9 cellular contexts compared by ENCODE assay signal in genomic region chr15:69593981-69594966, GRCh38.
A peak's percentile ranks its signal among the peaks of the same experiment; 100 is the strongest.
DNase-seq lines count a peak whose midpoint lies in the region; ATAC-seq and TF ChIP-seq lines count a peak whose summit lies in the region.
"Had no signal": no experiment of that assay in that cellular context is flagged by ENCODE, and none has a peak within 500 bp of the region (broad histone marks: within the 10 kb centered on the region; RNA-seq: fewer than 3 reads in every experiment).

No MANE protein-coding gene starts in this region.

- H3K9me3 Mint-ChIP-seq in chondrocyte (ENCODE audit: low read depth), result peaks cover 3% of the 10 kb centered on the region
- H3K9me3 Mint-ChIP-seq in nephron, result peaks cover 3% of the 10 kb centered on the region
- H3K9me3 Mint-ChIP-seq: neural crest cell had no signal

- H3K4me3 Mint-ChIP-seq in chondrocyte (ENCODE audit: unreplicated experiment) (peak overlapping the region; percentile 47), nephron (peak overlapping the region; percentile 22 to 47 (median 43))
- H3K4me3 Mint-ChIP-seq: neural crest cell had no signal

- TF ChIP-seq CTCF in chondrocyte (IDR thresholded peaks at IDR 0.05) (no peak), nephron (IDR thresholded peaks at IDR 0.05; ENCODE audit: unreplicated experiment in 3 of 3) (no peak)

- peaks cover 25% of the 10 kb centered on the region for H3K4me1 Mint-ChIP-seq in chondrocyte (ENCODE audit: low read depth)
- H3K4me1 Mint-ChIP-seq in nephron, result peaks cover 73% of the 10 kb centered on the region

- peak; percentile 100 for DNase-seq in DMS53 (lab: John Stamatoyannopoulos, UW)
- DNase-seq in NCI-H2196 (lab: John Stamatoyannopoulos, UW; ENCODE audit: unreplicated experiment), result peak; percentile 91
- DNase-seq in chondrocyte (ENCODE audit: low spot score), result no peak
- DNase-seq in T-helper 1 cell, result no peak
- no peak for DNase-seq in T-helper 2 cell

- no peaks in the 10 kb centered on the region for H3K36me3 Mint-ChIP-seq in chondrocyte (ENCODE audit: low read depth)
- H3K36me3 Mint-ChIP-seq in nephron (ENCODE audit: low read depth), result no peaks in the 10 kb centered on the region

- peaks cover 21% of the 10 kb centered on the region for H3K27me3 Mint-ChIP-seq in chondrocyte (ENCODE audit: low read depth)
- H3K27me3 Mint-ChIP-seq in nephron (ENCODE audit: low read depth), result peaks cover 40% of the 10 kb centered on the region

- no peak for ATAC-seq in GM18861 (IDR thresholded peaks at IDR 0.05; ENCODE audit: unreplicated experiment)
- no peak for ATAC-seq in GM21528 (IDR thresholded peaks at IDR 0.05; ENCODE audit: low FRiP score, unreplicated experiment)

- H3K27ac Mint-ChIP-seq in chondrocyte (ENCODE audit: unreplicated experiment), result peak overlapping the region; percentile 82
- peak overlapping the region; percentile 38 to 79 (median 73) for H3K27ac Mint-ChIP-seq in nephron

Comparison
In these comparisons a context has a peak if more than half of its experiments do, and no peak if none do; other contexts are left out.
1. DNase-seq: peak in DMS53 (single experiment) and NCI-H2196 (single experiment); none in chondrocyte (single experiment), T-helper 1 cell (0 of 5) and T-helper 2 cell (0 of 5).